Comparison of ENCODE assay signal across 8 cellular contexts in the genomic region with DNA sequence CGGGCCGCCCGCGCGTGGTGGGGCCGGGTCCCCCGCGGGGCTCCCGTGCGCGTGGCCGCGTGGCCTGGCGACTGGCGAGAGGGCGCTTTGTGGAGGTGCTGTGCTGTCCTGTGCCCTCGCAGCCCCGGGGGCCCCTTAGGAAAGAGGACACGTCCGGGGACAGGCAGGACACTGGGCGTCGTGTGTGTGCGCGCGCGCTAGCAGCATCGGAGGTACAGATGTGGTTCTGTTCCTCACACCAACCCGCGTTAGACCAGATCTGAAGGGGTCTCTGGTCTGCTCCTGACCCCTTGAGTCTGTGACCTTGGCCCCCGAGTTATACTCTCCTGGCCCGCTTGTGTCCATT. TPM values are rescaled to one million over a fixed set of nuclear protein-coding genes. Genes with fewer than 3 reads are reported as not detected.
DNase-seq lines count a peak whose midpoint lies in the region; ATAC-seq and TF ChIP-seq lines count a peak whose summit lies in the region.

No MANE protein-coding gene starts in this region.

- H3K9ac ChIP-seq in HUES64 (ENCODE audit: low read depth, low read length), result peak overlapping the region; percentile 52
- no peak overlapping the region for H3K9ac ChIP-seq in endodermal cell (ENCODE audit: extremely low read depth, low read length, poor library complexity, severe bottlenecking)

- peaks cover 9% of the 10 kb centered on the region for H3K4me1 Mint-ChIP-seq in endodermal cell
- peaks cover 9 to 12% of the 10 kb centered on the region in 2 donors for H3K4me1 Mint-ChIP-seq in natural killer cell treated with Interleukin-12 subunit alpha and Interleukin-12 subunit beta and Interleukin-15 and Interleukin-18, amount 100 ng/mL, for 72 hours (ENCODE audit: low read depth in 2 of 2)

- H3K27ac Mint-ChIP-seq in endodermal cell, result no peak overlapping the region
- H3K27ac Mint-ChIP-seq in natural killer cell treated with Interleukin-12 subunit alpha and Interleukin-12 subunit beta and Interleukin-15 and Interleukin-18, amount 100 ng/mL, for 72 hours, result no peak overlapping the region

- POLR2A ChIA-PET in BJ (lab: Charles Lee), result no interaction called here

- H3K36me3 ChIP-seq in BJ (ENCODE audit: control insufficient read depth, insufficient read depth, low read length) (no peaks in the 10 kb centered on the region), HUES64 (ENCODE audit: insufficient read depth, low read length) (no peaks in the 10 kb centered on the region), endodermal cell (ENCODE audit: control insufficient read depth, insufficient read depth, low read length) (no peaks in the 10 kb centered on the region)

- H3K27me3 ChIP-seq in BJ (ENCODE audit: control insufficient read depth, insufficient read depth, low read length) (peaks cover 4% of the 10 kb centered on the region), HUES64 (ENCODE audit: insufficient read depth, low read length) (peaks cover 42% of the 10 kb centered on the region), endodermal cell (ENCODE audit: control insufficient read depth, insufficient read depth, low read length, poor library complexity, severe bottlenecking) (peaks cover 48% of the 10 kb centered on the region)

- no peak for DNase-seq in BJ (ENCODE audit: low read depth)
- DNase-seq in endodermal cell, result peak; percentile 64
- DNase-seq in natural killer cell treated with Interleukin-12 subunit alpha and Interleukin-12 subunit beta and Interleukin-15 and Interleukin-18, amount 100 ng/mL, for 72 hours (ENCODE audit: low spot score), result no peak
- DNase-seq in sciatic nerve (ENCODE audit: low spot score), result no peak
- no peak for DNase-seq in effector CD8-positive, alpha-beta T cell (lab: John Stamatoyannopoulos, UW)
- DNase-seq in NCI-H1048 (lab: John Stamatoyannopoulos, UW), result no peak

- peaks cover 8% of the 10 kb centered on the region for H3K9me3 Mint-ChIP-seq in endodermal cell
- H3K9me3 Mint-ChIP-seq in natural killer cell treated with Interleukin-12 subunit alpha and Interleukin-12 subunit beta and Interleukin-15 and Interleukin-18, amount 100 ng/mL, for 72 hours, result peaks cover 6% of the 10 kb centered on the region

- CTCF ChIA-PET in BJ (lab: Yijun Ruan, JAX), result interaction anchor here (1.5 kb wide), 1 partner anchor 80 kb away, joined by 5 read pairs; no protein-coding TSS in a partner anchor

- H3K9me3 ChIP-seq in HUES64 (ENCODE audit: insufficient read depth, low read depth, low read length) (no peaks in the 10 kb centered on the region), endodermal cell (ENCODE audit: control insufficient read depth, low read length) (peaks cover 5% of the 10 kb centered on the region)

- H3K4me3 Mint-ChIP-seq in endodermal cell, result peak overlapping the region; percentile 44
- peak overlapping the region; percentile 51 for H3K4me3 Mint-ChIP-seq in natural killer cell treated with Interleukin-12 subunit alpha and Interleukin-12 subunit beta and Interleukin-15 and Interleukin-18, amount 100 ng/mL, for 72 hours

- no peaks in the 10 kb centered on the region for H3K36me3 Mint-ChIP-seq in endodermal cell (ENCODE audit: low read depth)
- peaks cover 10% of the 10 kb centered on the region for H3K36me3 Mint-ChIP-seq in natural killer cell treated with Interleukin-12 subunit alpha and Interleukin-12 subunit beta and Interleukin-15 and Interleukin-18, amount 100 ng/mL, for 72 hours

- H3K4me1 ChIP-seq in HUES64 (ENCODE audit: insufficient read depth, low read length) (peaks cover 10% of the 10 kb centered on the region; the same call in 1 of the 2 replicates), endodermal cell (ENCODE audit: control insufficient read depth, insufficient read depth, low read length) (peaks cover 2% of the 10 kb centered on the region)

- no peak for TF ChIP-seq CTCF in BJ (IDR thresholded peaks at IDR 0.05; ENCODE audit: insufficient read depth, low read depth, low read length)
- TF ChIP-seq CTCF in endodermal cell (conservative IDR thresholded peaks at IDR 0.05), result no peak

- peak overlapping the region; percentile 26; the same call in 1 of the 2 replicates for H3K4me3 ChIP-seq in BJ (ENCODE audit: low read depth, low read length)
- H3K4me3 ChIP-seq in HUES64 (ENCODE audit: low read length), result peak overlapping the region; percentile 58
- H3K4me3 ChIP-seq in endodermal cell (ENCODE audit: low read length), result peak overlapping the region; percentile 71

- intact Hi-C loops in sciatic nerve (cut with DNase I), result no loop called here

- 29% methylated on average over 31 of the region's 31 CpGs for WGBS in HUES64
- 29 to 65% methylated on average over 13 to 31 of the region's 31 CpGs for WGBS in endodermal cell (ENCODE audit: insufficient coverage in 1 of 2, insufficient read length in 1 of 2), 2 experiments

- H3K27me3 Mint-ChIP-seq in endodermal cell (ENCODE audit: insufficient read depth), result peaks cover 57% of the 10 kb centered on the region
- H3K27me3 Mint-ChIP-seq in natural killer cell treated with Interleukin-12 subunit alpha and Interleukin-12 subunit beta and Interleukin-15 and Interleukin-18, amount 100 ng/mL, for 72 hours, result peaks cover 28 to 50% of the 10 kb centered on the region in 2 donors

- H3K27ac ChIP-seq in HUES64 (ENCODE audit: low read depth, low read length) (no peak overlapping the region), endodermal cell (ENCODE audit: low read depth, low read length) (no peak overlapping the region)

- peak in 1 of 2 donors; percentile 27 for ATAC-seq in natural killer cell treated with Interleukin-12 subunit alpha and Interleukin-12 subunit beta and Interleukin-15 and Interleukin-18, amount 100 ng/mL, for 72 hours
- ATAC-seq in sciatic nerve (no peak), HG03135 (IDR thresholded peaks at IDR 0.05; ENCODE audit: unreplicated experiment) (no peak)

RNA-seq across cellular contexts. Expression of a gene that starts 0.5 kb away (rescaled TPM):
- not detected in 2 replicates for polyA plus RNA-seq in BJ (2011; rRNA removed)
- polyA minus RNA-seq in BJ (2011; rRNA and poly(A)+ RNA removed), result not detected in 2 replicates
- 1.5 TPM for polyA plus RNA-seq in HUES64 (2013, experiment 1 of 2)
- polyA plus RNA-seq in HUES64 (2013, experiment 2 of 2), result 0.57 TPM
- total RNA-seq in endodermal cell (1 to 10 TPM in 1 of 2 donors, under 1 TPM in 1; 0.79 to 2.2 TPM), sciatic nerve (0.58 TPM)
- 1.9 TPM for polyA plus RNA-seq in endodermal cell (2013, experiment 1 of 2)
- polyA plus RNA-seq in endodermal cell (2013, experiment 2 of 2), result 1.2 TPM
- under 1 TPM in 1 of 2 donors, not detected in 1; 0.17 TPM for total RNA-seq in natural killer cell treated with Interleukin-12 subunit alpha and Interleukin-12 subunit beta and Interleukin-15 and Interleukin-18, amount 100 ng/mL, for 72 hours
